Comparison of ENCODE assay signal across 15 cellular contexts in the genomic region with DNA sequence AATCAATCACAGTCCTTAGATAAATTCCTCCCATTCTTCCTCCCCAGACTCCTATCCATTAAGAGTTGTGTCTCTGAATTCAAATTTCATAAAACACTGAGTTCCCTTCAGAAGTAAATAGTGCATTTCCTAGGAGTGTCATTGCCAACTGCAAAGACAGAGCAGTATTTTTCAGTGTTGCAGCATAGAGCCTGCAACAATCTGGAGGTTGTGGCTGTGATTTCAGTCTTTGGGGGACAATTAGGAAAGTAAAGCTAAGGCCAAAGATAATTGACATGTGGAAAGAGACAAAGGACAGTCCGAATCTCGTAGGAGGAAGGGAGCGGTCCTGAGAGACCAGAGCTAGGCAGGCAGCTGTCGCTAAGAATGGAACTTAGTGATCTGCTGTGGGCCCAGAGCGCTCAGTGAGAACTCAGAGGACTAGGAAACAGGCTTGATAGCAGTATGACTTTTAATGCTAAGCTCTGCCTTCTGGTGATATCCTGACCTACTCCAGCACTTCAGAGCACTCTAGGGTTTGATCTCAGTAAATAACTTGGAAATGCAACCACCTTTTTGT. TPM values are rescaled to one million over a fixed set of nuclear protein-coding genes. Genes with fewer than 3 reads are reported as not detected.
DNase-seq lines count a peak whose midpoint lies in the region; ATAC-seq and TF ChIP-seq lines count a peak whose summit lies in the region.
"Had no signal": no experiment of that assay in that cellular context is flagged by ENCODE, and none has a peak within 500 bp of the region (broad histone marks: within the 10 kb centered on the region; RNA-seq: fewer than 3 reads in every experiment).

No MANE protein-coding gene starts in this region.

- H3K9me3 ChIP-seq in left ventricle myocardium inferior (replicated peaks) (no peaks in the 10 kb centered on the region), osteoblast (ENCODE audit: low read depth, low read length) (no peaks in the 10 kb centered on the region), transverse colon (no peaks in the 10 kb centered on the region)
- H3K9me3 ChIP-seq: SJSA1 had no signal

- in situ Hi-C loops in brain microvascular endothelial cell (cut with HindIII; ENCODE audit: low pct_ligation_motif_present, low sequenced_read_pairs) (no loop called here), transverse colon (cut with MboI; ENCODE audit: low pct_ligation_motif_present in 1 of 4, low pct_unique_long_range_greater_than_20kb in 1 of 4, low sequenced_read_pairs in 3 of 4) (no loop called here)

- no peak for TF ChIP-seq CTCF in brain microvascular endothelial cell (IDR thresholded peaks at IDR 0.05; ENCODE audit: low read depth, low read length, missing control alignments)
- TF ChIP-seq CTCF in left ventricle myocardium inferior (IDR thresholded peaks at IDR 0.05; ENCODE audit: borderline replicate concordance): no peak
- no peak for TF ChIP-seq CTCF in osteoblast (IDR thresholded peaks at IDR 0.05; ENCODE audit: extremely low read depth, low read depth, low read length)
- TF ChIP-seq CTCF in transverse colon (IDR thresholded peaks at IDR 0.05): no peak

- no peak overlapping the region for H3K4me3 ChIP-seq in brain microvascular endothelial cell (ENCODE audit: low read depth, low read length)
- H3K4me3 ChIP-seq in left ventricle myocardium inferior: no peak overlapping the region
- H3K4me3 ChIP-seq in osteoblast (ENCODE audit: insufficient read depth, low read length): no peak overlapping the region
- no peak overlapping the region for H3K4me3 ChIP-seq in transverse colon
- H3K4me3 ChIP-seq: SJSA1 had no signal

- H3K4me2 ChIP-seq in osteoblast (ENCODE audit: insufficient read depth, low read length): no peak overlapping the region
- H3K4me2 ChIP-seq: KMS-11 had no signal

- H4K20me1 ChIP-seq in osteoblast (ENCODE audit: insufficient read depth, low read length): peaks cover 4% of the 10 kb centered on the region

- peak overlapping the region; percentile 69 for H3K27ac ChIP-seq in brain microvascular endothelial cell
- peak overlapping the region; percentile 88 for H3K27ac ChIP-seq in left ventricle myocardium inferior (replicated peaks)
- H3K27ac ChIP-seq in osteoblast (ENCODE audit: low read depth, low read length): peak overlapping the region; percentile 57
- peak overlapping the region; percentile 56 to 81 (median 72) for H3K27ac ChIP-seq in transverse colon
- H3K27ac ChIP-seq: KMS-11, SJSA1 had no signal

- peaks cover 22% of the 10 kb centered on the region for H3K4me1 ChIP-seq in left ventricle myocardium inferior
- peaks cover 24% of the 10 kb centered on the region for H3K4me1 ChIP-seq in osteoblast (ENCODE audit: insufficient read depth, low read length)
- H3K4me1 ChIP-seq in transverse colon: peaks cover 6 to 23% (median 10%) of the 10 kb centered on the region in 4 donors
- H3K4me1 ChIP-seq: SJSA1 had no signal

- no peaks in the 10 kb centered on the region for H3K79me2 ChIP-seq in osteoblast (ENCODE audit: insufficient read depth, low read length)

- intact Hi-C loops in left ventricle myocardium inferior (cut with micrococcal nuclease): no loop called here
- intact Hi-C loops in transverse colon (cut with DNase I; ENCODE audit: low total_unique reads): no loop called here

- no peak for ATAC-seq in GM21786 (IDR thresholded peaks at IDR 0.05; ENCODE audit: unreplicated experiment)
- ATAC-seq: activated naive CD4-positive, alpha-beta T cell treated with anti-CD3 and anti-CD28 coated beads, Interleukin-2, amount 50 U/mL, for 72 hours had no signal

- H2AFZ ChIP-seq in osteoblast (ENCODE audit: low read length): no peak overlapping the region

- no peak for TF ChIP-seq POLR2A in transverse colon (IDR thresholded peaks at IDR 0.05)

- H3K36me3 ChIP-seq in brain microvascular endothelial cell (replicated peaks): peaks cover 6% of the 10 kb centered on the region
- H3K36me3 ChIP-seq in left ventricle myocardium inferior: peaks cover 19% of the 10 kb centered on the region
- peaks cover 9% of the 10 kb centered on the region for H3K36me3 ChIP-seq in osteoblast (ENCODE audit: insufficient read depth, low read length)
- H3K36me3 ChIP-seq in transverse colon: no peaks in the 10 kb centered on the region

- TF ChIP-seq EP300 in transverse colon (IDR thresholded peaks at IDR 0.05; ENCODE audit: low read depth): no peak

- no peaks in the 10 kb centered on the region for H3K27me3 ChIP-seq in brain microvascular endothelial cell (replicated peaks)
- H3K27me3 ChIP-seq in left ventricle myocardium inferior (ENCODE audit: low read depth): no peaks in the 10 kb centered on the region
- no peaks in the 10 kb centered on the region for H3K27me3 ChIP-seq in osteoblast (ENCODE audit: insufficient read depth, low read length)
- H3K27me3 ChIP-seq in transverse colon: no peaks in the 10 kb centered on the region
- H3K27me3 ChIP-seq: SJSA1 had no signal

- DNase-seq in brain microvascular endothelial cell (no peak), left ventricle myocardium inferior (peak; percentile 61), osteoblast (ENCODE audit: insufficient read length, low spot score, missing footprints) (no peak), transverse colon (no peak), NCI-H1105 treated with DMSO at 0.1 percent for 48 hours (lab: John Stamatoyannopoulos, UW) (no peak), midbrain (lab: John Stamatoyannopoulos, UW) (no peak), AG08395 (ENCODE audit: low spot score) (no peak)
- DNase-seq: activated CD4-positive, alpha-beta T cell treated with anti-CD3 and anti-CD28 coated beads, Interleukin-2, amount 10 ng/mL, durations not matched to agents 24 days and 14 days; activated T-cell treated with anti-CD3 and anti-CD28 coated beads for 4 hours; NCI-H1436 treated with DMSO at 0.1 percent for 48 hours; T1000 had no signal

- 75% methylated on average over 5 of the region's 5 CpGs; no CpG with 5 or more reads in 1 of the 2 donors for WGBS in transverse colon (ENCODE audit: low coverage in 1 of 2), 2 donors

RNA-seq across cellular contexts. Expression of gene PRPF18, which starts 46.2 kb away (rescaled TPM):
- total RNA-seq in left ventricle myocardium inferior (14.7 TPM), osteoblast (30.1 and 39.8 TPM in 2 replicates), transverse colon (10 to 100 TPM; 19.8 to 42.4 (median 32.3) TPM)
